In the genomic region with DNA sequence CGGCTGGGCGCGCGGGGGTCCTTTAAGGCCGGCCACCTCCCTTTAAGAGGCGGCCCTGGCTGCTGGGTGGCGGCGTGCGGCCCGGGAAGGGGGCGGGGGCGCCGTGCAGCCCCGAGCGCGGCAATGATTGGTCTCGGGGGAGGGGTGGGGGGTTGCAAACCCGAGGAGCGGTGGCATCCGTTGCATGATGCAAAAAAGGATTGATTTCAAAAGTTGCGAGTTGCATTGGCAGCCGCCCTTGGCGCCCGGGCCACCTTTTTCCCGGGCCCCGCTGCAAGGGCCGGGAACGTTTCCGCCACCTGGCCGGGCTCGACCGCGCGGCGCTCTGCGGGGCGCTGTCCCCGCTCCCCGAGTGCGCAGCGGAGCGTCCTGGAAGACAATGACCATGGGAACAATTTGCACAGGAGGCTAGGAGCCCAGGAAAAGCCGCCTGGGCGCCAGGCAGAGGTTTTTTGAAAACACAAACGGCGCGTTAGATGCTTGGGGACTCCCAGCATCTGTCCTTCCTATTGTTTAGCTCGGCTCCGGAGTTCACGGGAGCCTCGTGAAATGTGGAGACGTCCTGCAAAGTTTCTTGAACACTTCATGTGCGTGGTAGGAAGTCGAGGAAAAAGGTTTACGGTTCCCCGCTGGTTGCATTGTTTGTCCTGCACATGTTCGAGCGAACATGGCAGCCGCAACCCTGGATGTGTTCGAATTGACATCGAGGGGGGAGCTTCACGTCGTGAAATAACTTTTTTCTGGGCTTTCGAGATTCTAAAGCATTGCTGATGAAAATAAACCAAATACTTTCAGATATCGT, we compare ENCODE assay signal across 8 cellular contexts. TPM values are rescaled to one million over a fixed set of nuclear protein-coding genes. Genes with fewer than 3 reads are reported as not detected.
A peak's percentile ranks its signal among the peaks of the same experiment; 100 is the strongest.
DNase-seq lines count a peak whose midpoint lies in the region; ATAC-seq and TF ChIP-seq lines count a peak whose summit lies in the region.

A gene with protein sequence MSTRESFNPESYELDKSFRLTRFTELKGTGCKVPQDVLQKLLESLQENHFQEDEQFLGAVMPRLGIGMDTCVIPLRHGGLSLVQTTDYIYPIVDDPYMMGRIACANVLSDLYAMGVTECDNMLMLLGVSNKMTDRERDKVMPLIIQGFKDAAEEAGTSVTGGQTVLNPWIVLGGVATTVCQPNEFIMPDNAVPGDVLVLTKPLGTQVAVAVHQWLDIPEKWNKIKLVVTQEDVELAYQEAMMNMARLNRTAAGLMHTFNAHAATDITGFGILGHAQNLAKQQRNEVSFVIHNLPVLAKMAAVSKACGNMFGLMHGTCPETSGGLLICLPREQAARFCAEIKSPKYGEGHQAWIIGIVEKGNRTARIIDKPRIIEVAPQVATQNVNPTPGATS (minus strand): TSS at position 78 of the 802 bp plus-strand sequence. CDS start 3,343 bp downstream, outside the sequence.

- CTCF ChIA-PET in AG04450 (lab: Charles Lee): interaction anchor here (0.6 to 3.8 kb wide), 2 partner anchors 92 to 970 kb away, joined by 3 to 19 read pairs; no protein-coding TSS in a partner anchor

- DNase-seq in AG04450 (ENCODE audit: low read depth, low spot score): no peak
- DNase-seq in NCI-H510A (lab: John Stamatoyannopoulos, UW): peak; percentile 74
- DNase-seq in activated CD4-positive, alpha-beta T cell treated with anti-CD3 and anti-CD28 coated beads, Interleukin-2, amount 50 U/mL, for 24 hours (ENCODE audit: low read depth in 1 of 2, low spot score in 1 of 2): peak; percentile 62 to 76
- peak in 1 of 2 donors; percentile 75 for DNase-seq in dermis microvascular lymphatic vessel endothelial cell (ENCODE audit: low read depth in 2 of 2)
- peak; percentile 86 for DNase-seq in stimulated activated CD4-positive, alpha-beta T cell treated with anti-CD3 and anti-CD28 coated beads, Interleukin-4, amount 100 ng/mL, for 24 hours

- H3K9me3 ChIP-seq in AG04450 (ENCODE audit: control insufficient read depth, insufficient read depth, low read length) (no peaks in the 10 kb centered on the region), liver (ENCODE audit: control insufficient read depth in 4 of 4, low read length in 3 of 4) (no peaks in the 10 kb centered on the region)

- peak within 1 kb of the TSS; percentile 81 to 82 for H3K9ac ChIP-seq in liver (ENCODE audit: low read depth in 1 of 2, low read length in 2 of 2)

- peaks cover 15% of the 10 kb centered on the region for H3K27me3 ChIP-seq in AG04450 (ENCODE audit: control insufficient read depth, insufficient read depth, low read length)
- H3K27me3 ChIP-seq in liver (ENCODE audit: control insufficient read depth in 4 of 4, insufficient read depth in 4 of 4, low read length in 3 of 4): no peaks in the 10 kb centered on the region

- peaks cover 3 to 32% (median 18%) of the 10 kb centered on the region in 4 donors for H3K4me1 ChIP-seq in liver (ENCODE audit: control insufficient read depth in 4 of 4, insufficient read depth in 4 of 4, low read length in 3 of 4)

- TF ChIP-seq POLR2A in GM18526 (IDR thresholded peaks at IDR 0.05; ENCODE audit: extremely low read depth, insufficient read length): peak; percentile 53

- TF ChIP-seq RAD21 in liver (IDR thresholded peaks at IDR 0.05): peak in 1 of 2 donors; percentile 13

- peak; percentile 39 for ATAC-seq in HG03064 (IDR thresholded peaks at IDR 0.05; ENCODE audit: low read depth, unreplicated experiment)

- H3K4me3 ChIP-seq in AG04450 (ENCODE audit: low read depth, low read length) (peak within 1 kb of the TSS; percentile 75), liver (ENCODE audit: low read depth in 1 of 3, low read length in 3 of 3) (peak within 1 kb of the TSS; percentile 93 to 94 (median 93))

- H3K27ac ChIP-seq in AG04450 (ENCODE audit: low read depth, low read length): peak within 1 kb of the TSS; percentile 65
- peak within 1 kb of the TSS; percentile 89 to 93 for H3K27ac ChIP-seq in liver (ENCODE audit: low read depth in 1 of 2, low read length in 2 of 2)

- under 1% methylated on average over 65 of the region's 65 CpGs for WGBS in liver

- POLR2A ChIA-PET in AG04450 (lab: Yijun Ruan, JAX): interaction anchor here (0.6 to 0.9 kb wide), 3 partner anchors 35 to 365 kb away, joined by 3 to 4 read pairs (median 3); a partner anchor contains a TSS

- no peaks in the 10 kb centered on the region for H3K36me3 ChIP-seq in liver (ENCODE audit: control insufficient read depth in 4 of 4, insufficient read depth in 3 of 4, low read depth in 1 of 4, low read length in 3 of 4)

- TF ChIP-seq CTCF in AG04450 (IDR thresholded peaks at IDR 0.05; ENCODE audit: low read depth, low read length): no peak; the same call in 1 of the 2 replicates
- TF ChIP-seq CTCF in liver (IDR thresholded peaks at IDR 0.05; ENCODE audit: low read depth, low read length, missing input control): peak; percentile 3

TF ChIP-seq in liver, 16 proteins besides CTCF, POLR2A, EP300 and RAD21:
- TF ChIP-seq, protein P1, sequence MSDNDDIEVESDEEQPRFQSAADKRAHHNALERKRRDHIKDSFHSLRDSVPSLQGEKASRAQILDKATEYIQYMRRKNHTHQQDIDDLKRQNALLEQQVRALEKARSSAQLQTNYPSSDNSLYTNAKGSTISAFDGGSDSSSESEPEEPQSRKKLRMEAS (IDR thresholded peaks at IDR 0.05): no peak
- TF ChIP-seq FOXA1 (IDR thresholded peaks at IDR 0.05) (no peak), HNF4G (IDR thresholded peaks at IDR 0.05) (no peak), EGR1 (IDR thresholded peaks at IDR 0.05; ENCODE audit: low read depth in 2 of 2) (no peak), YY1 (IDR thresholded peaks at IDR 0.05) (peak; percentile 79), SP1 (IDR thresholded peaks at IDR 0.05) (peak; percentile 29), GABPA (IDR thresholded peaks at IDR 0.05 in 1 of 2, conservative IDR thresholded peaks at IDR 0.05 in 1 of 2) (no peak), FOXA2 (IDR thresholded peaks at IDR 0.05) (no peak), RXRA (IDR thresholded peaks at IDR 0.05) (peak in 1 of 2 donors; percentile 26), HNF4A (conservative IDR thresholded peaks at IDR 0.05) (no peak), JUND (IDR thresholded peaks at IDR 0.05) (no peak), TAF1 (conservative IDR thresholded peaks at IDR 0.05) (peak; percentile 51), NR2F2 (IDR thresholded peaks at IDR 0.05) (no peak)
- TF ChIP-seq, protein P2, sequence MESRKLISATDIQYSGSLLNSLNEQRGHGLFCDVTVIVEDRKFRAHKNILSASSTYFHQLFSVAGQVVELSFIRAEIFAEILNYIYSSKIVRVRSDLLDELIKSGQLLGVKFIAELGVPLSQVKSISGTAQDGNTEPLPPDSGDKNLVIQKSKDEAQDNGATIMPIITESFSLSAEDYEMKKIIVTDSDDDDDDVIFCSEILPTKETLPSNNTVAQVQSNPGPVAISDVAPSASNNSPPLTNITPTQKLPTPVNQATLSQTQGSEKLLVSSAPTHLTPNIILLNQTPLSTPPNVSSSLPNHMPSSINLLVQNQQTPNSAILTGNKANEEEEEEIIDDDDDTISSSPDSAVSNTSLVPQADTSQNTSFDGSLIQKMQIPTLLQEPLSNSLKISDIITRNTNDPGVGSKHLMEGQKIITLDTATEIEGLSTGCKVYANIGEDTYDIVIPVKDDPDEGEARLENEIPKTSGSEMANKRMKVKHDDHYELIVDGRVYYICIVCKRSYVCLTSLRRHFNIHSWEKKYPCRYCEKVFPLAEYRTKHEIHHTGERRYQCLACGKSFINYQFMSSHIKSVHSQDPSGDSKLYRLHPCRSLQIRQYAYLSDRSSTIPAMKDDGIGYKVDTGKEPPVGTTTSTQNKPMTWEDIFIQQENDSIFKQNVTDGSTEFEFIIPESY (IDR thresholded peaks at IDR 0.05): no peak
- TF ChIP-seq, protein P3, sequence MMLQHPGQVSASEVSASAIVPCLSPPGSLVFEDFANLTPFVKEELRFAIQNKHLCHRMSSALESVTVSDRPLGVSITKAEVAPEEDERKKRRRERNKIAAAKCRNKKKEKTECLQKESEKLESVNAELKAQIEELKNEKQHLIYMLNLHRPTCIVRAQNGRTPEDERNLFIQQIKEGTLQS (IDR thresholded peaks at IDR 0.05): peak; percentile 70
- TF ChIP-seq, protein P4, sequence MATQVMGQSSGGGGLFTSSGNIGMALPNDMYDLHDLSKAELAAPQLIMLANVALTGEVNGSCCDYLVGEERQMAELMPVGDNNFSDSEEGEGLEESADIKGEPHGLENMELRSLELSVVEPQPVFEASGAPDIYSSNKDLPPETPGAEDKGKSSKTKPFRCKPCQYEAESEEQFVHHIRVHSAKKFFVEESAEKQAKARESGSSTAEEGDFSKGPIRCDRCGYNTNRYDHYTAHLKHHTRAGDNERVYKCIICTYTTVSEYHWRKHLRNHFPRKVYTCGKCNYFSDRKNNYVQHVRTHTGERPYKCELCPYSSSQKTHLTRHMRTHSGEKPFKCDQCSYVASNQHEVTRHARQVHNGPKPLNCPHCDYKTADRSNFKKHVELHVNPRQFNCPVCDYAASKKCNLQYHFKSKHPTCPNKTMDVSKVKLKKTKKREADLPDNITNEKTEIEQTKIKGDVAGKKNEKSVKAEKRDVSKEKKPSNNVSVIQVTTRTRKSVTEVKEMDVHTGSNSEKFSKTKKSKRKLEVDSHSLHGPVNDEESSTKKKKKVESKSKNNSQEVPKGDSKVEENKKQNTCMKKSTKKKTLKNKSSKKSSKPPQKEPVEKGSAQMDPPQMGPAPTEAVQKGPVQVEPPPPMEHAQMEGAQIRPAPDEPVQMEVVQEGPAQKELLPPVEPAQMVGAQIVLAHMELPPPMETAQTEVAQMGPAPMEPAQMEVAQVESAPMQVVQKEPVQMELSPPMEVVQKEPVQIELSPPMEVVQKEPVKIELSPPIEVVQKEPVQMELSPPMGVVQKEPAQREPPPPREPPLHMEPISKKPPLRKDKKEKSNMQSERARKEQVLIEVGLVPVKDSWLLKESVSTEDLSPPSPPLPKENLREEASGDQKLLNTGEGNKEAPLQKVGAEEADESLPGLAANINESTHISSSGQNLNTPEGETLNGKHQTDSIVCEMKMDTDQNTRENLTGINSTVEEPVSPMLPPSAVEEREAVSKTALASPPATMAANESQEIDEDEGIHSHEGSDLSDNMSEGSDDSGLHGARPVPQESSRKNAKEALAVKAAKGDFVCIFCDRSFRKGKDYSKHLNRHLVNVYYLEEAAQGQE (IDR thresholded peaks at IDR 0.05): peak; percentile 83

RNA-seq across cellular contexts. Expression of the gene that starts here (rescaled TPM):
- polyA plus RNA-seq in AG04450 (2011; rRNA removed) (76.2 and 76.9 TPM in 2 replicates), liver (10 to 100 TPM; 10.4 to 34.7 TPM)
- polyA minus RNA-seq in AG04450 (2011; rRNA and poly(A)+ RNA removed): 63.2 and 73.7 TPM in 2 replicates
- total RNA-seq in dermis microvascular lymphatic vessel endothelial cell (34.1 and 40.1 TPM in 2 replicates), liver (10 to 100 TPM; 21.9 to 39.3 TPM)
